ENCODE assay signal across 8 cellular contexts in the genomic region with DNA sequence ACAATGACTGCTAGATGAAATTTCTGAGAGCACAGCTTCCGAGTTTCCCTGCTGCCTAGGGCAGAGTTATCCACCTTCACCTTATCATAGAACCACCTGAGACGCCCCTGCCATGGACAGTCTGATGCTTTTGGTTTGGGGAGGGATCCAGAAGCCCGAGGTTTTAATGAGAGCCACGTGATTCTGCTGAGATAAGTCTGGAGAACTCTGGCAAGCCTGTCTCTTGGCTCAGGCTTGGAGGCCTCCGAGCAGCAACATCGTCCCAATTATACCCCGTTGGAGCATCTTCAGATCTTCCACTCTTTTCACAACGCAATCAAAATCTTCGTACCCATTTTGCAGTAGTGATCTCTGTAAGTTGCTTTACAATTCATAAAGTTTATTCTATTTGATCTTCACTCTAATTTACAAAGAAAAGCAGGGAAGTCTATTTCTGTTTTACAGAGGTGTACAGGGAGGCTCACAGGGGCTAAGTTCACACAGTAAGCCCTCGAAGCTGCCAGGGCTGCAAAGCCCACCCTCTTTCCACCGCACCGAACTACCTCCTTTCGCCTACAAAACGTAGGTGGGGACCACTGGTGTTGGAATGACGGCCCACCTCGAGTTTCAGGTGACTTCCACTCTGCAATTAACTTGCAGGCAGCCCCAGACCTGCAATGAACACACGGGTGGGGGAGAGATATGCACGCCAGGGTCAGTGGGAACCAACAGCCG. TPM values are rescaled to one million over a fixed set of nuclear protein-coding genes. Genes with fewer than 3 reads are reported as not detected.
DNase-seq lines count a peak whose midpoint lies in the region; FAIRE-seq and TF ChIP-seq lines count a peak whose summit lies in the region.

No MANE protein-coding gene starts in this region.

- H3K27ac ChIP-seq in OCI-LY1 (ENCODE audit: low read depth, low read length, poor library complexity, severe bottlenecking) = no peak overlapping the region
- H3K27ac ChIP-seq in endothelial cell of umbilical vein (ENCODE audit: insufficient read depth, low read depth, low read length) = no peak overlapping the region

- no peaks in the 10 kb centered on the region for H3K36me3 ChIP-seq in OCI-LY1 (ENCODE audit: insufficient read depth, low read length)
- no peaks in the 10 kb centered on the region for H3K36me3 ChIP-seq in endothelial cell of umbilical vein (ENCODE audit: control insufficient read depth in 2 of 2, extremely low read depth in 1 of 2, insufficient read depth in 2 of 2, low read length in 2 of 2)

- H3K4me3 Mint-ChIP-seq in nephron progenitor cell = peak overlapping the region; percentile 95

- H3K9me1 ChIP-seq in endothelial cell of umbilical vein (replicated peaks; ENCODE audit: control insufficient read depth, extremely low read depth, insufficient read depth, low read length) = no peaks in the 10 kb centered on the region

- peaks cover 20% of the 10 kb centered on the region for H3K4me1 Mint-ChIP-seq in nephron progenitor cell

- H3K4me3 ChIP-seq in OCI-LY1 (ENCODE audit: low read depth, low read length, poor library complexity, severe bottlenecking) = peak overlapping the region; percentile 68
- peak overlapping the region in 2 of 3 experiments; percentile 46 to 82 for H3K4me3 ChIP-seq in endothelial cell of umbilical vein (replicated peaks in 1 of 3; ENCODE audit: insufficient read depth in 1 of 3, low read depth in 1 of 3, low read length in 3 of 3)

- H3K27ac Mint-ChIP-seq in nephron progenitor cell = no peak overlapping the region

- no peaks in the 10 kb centered on the region for H4K20me1 ChIP-seq in OCI-LY1 (ENCODE audit: insufficient read depth, low read length)
- no peaks in the 10 kb centered on the region for H4K20me1 ChIP-seq in endothelial cell of umbilical vein (replicated peaks; ENCODE audit: control insufficient read depth, extremely low read depth, insufficient read depth, low read length)

- H3K79me2 ChIP-seq in OCI-LY1 (ENCODE audit: insufficient read depth, low read length) = no peaks in the 10 kb centered on the region
- H3K79me2 ChIP-seq in endothelial cell of umbilical vein (ENCODE audit: control insufficient read depth, insufficient read depth, low read length) = no peaks in the 10 kb centered on the region

- peaks cover 24% of the 10 kb centered on the region for H3K9me3 Mint-ChIP-seq in nephron progenitor cell

- dilution Hi-C loops in endothelial cell of umbilical vein (cut with MboI; ENCODE audit: extremely low pct_ligation_motif_present, low sequenced_read_pairs) = no loop called here

- no peaks in the 10 kb centered on the region for H3K9me3 ChIP-seq in OCI-LY1 (ENCODE audit: low read length)
- H3K9me3 ChIP-seq in endothelial cell of umbilical vein (replicated peaks; ENCODE audit: control insufficient read depth, insufficient read depth, low read length) = no peaks in the 10 kb centered on the region

- POLR2A ChIA-PET in endothelial cell of umbilical vein (lab: Charles Lee) = no interaction called here

- intact Hi-C loops in endothelial cell of umbilical vein (cut with micrococcal nuclease) = loop anchor here (2.0 kb wide), 2 partner anchors 73 to 95 kb away; partner anchors contain the start of gene SERTAD4

- peak overlapping the region; percentile 60 for H3K9ac ChIP-seq in OCI-LY1 (ENCODE audit: low read length)
- peak overlapping the region; percentile 86 for H3K9ac ChIP-seq in endothelial cell of umbilical vein (replicated peaks; ENCODE audit: extremely low read depth, insufficient read depth, low read length)

- no peaks in the 10 kb centered on the region for H3F3A ChIP-seq in OCI-LY1 (ENCODE audit: insufficient read depth, low read length)

- no peak for TF ChIP-seq POLR2A in endothelial cell of umbilical vein (IDR thresholded peaks at IDR 0.05; ENCODE audit: low read depth, low read length)

- H3K27me3 Mint-ChIP-seq in nephron progenitor cell (ENCODE audit: low read depth, poor library complexity) = peaks cover 18% of the 10 kb centered on the region

- no peak for TF ChIP-seq CTCF in GM13977 (IDR thresholded peaks at IDR 0.05; ENCODE audit: extremely low read depth, insufficient read depth, missing control alignments)
- TF ChIP-seq CTCF in OCI-LY1 (IDR thresholded peaks at IDR 0.05; ENCODE audit: low read length) = no peak
- TF ChIP-seq CTCF in endothelial cell of umbilical vein (IDR thresholded peaks at IDR 0.05; ENCODE audit: extremely low read depth in 1 of 2, insufficient read depth in 1 of 2, low read depth in 1 of 2, low read length in 2 of 2) = no peak
- TF ChIP-seq CTCF in nephron progenitor cell (IDR thresholded peaks at IDR 0.05) = no peak

- H3K4me2 ChIP-seq in OCI-LY1 (ENCODE audit: low read length) (peak overlapping the region; percentile 95), endothelial cell of umbilical vein (ENCODE audit: insufficient read depth, low read length) (peak overlapping the region; percentile 92)

- in situ Hi-C loops in GM13977 (cut with MboI; ENCODE audit: low pct_unique_long_range_greater_than_20kb, low sequenced_read_pairs, unreplicated experiment) = no loop called here

- no peaks in the 10 kb centered on the region for H3K9me2 ChIP-seq in OCI-LY1 (ENCODE audit: low read depth, low read length)

- FAIRE-seq in endothelial cell of umbilical vein (lab: Jason Lieb, UNC) = no peak

- BruUV-seq in endothelial cell of umbilical vein (replicated peaks; lab: Mats Ljungman, UMichigan) = no TSS peak

- peak overlapping the region; percentile 91; the same call in 1 of the 2 replicates for H2AFZ ChIP-seq in OCI-LY1 (ENCODE audit: low read length)
- peak overlapping the region; percentile 98 for H2AFZ ChIP-seq in endothelial cell of umbilical vein (ENCODE audit: low read depth, low read length)

- H3K4me1 ChIP-seq in OCI-LY1 (ENCODE audit: insufficient read depth, low read length, severe bottlenecking) (peaks cover 5% of the 10 kb centered on the region), endothelial cell of umbilical vein (ENCODE audit: control insufficient read depth, extremely low read depth, insufficient read depth, low read length) (peaks cover 6% of the 10 kb centered on the region)

- DNase-seq in GM13977 (ENCODE audit: low spot score) (peak; percentile 14), endothelial cell of umbilical vein (ENCODE audit: low read depth, low spot score) (no peak), nephron progenitor cell (no peak), GOT3 (lab: John Stamatoyannopoulos, UW) (no peak), HPDE6-E6E7 (ENCODE audit: extremely low spot score) (no peak), GM03348 (ENCODE audit: low spot score) (no peak), AG08395 (ENCODE audit: low spot score) (no peak)

- CTCF ChIA-PET in endothelial cell of umbilical vein (lab: Charles Lee) = interaction anchor here (1.0 kb wide), 1 partner anchor 33 kb away, joined by 4 read pairs; no protein-coding TSS in a partner anchor

- H3K27me3 ChIP-seq in OCI-LY1 (ENCODE audit: insufficient read depth, low read length) = no peaks in the 10 kb centered on the region
- H3K27me3 ChIP-seq in endothelial cell of umbilical vein (ENCODE audit: control insufficient read depth in 2 of 2, insufficient read depth in 2 of 2, low read length in 2 of 2) = peaks cover 0 to 2% of the 10 kb centered on the region in 2 experiments

- no peaks in the 10 kb centered on the region for H3K36me3 Mint-ChIP-seq in nephron progenitor cell (ENCODE audit: low read depth)

TF ChIP-seq in endothelial cell of umbilical vein, 7 proteins besides CTCF, POLR2A, EP300 and RAD21:
- TF ChIP-seq MAX (IDR thresholded peaks at IDR 0.05; ENCODE audit: insufficient read depth, insufficient read length) = no peak
- TF ChIP-seq JUN (IDR thresholded peaks at IDR 0.05; ENCODE audit: borderline replicate concordance, insufficient read depth, insufficient read length, low read depth) = no peak
- TF ChIP-seq GATA2 (IDR thresholded peaks at IDR 0.05; ENCODE audit: insufficient read depth, insufficient read length, low read depth, low read length) = no peak
- TF ChIP-seq FOS (IDR thresholded peaks at IDR 0.05; ENCODE audit: borderline replicate concordance, insufficient read depth, low read length) = no peak
- TF ChIP-seq EZH2 (IDR thresholded peaks at IDR 0.05; ENCODE audit: borderline replicate concordance, low read depth, low read length, severe bottlenecking) = no peak
- no peak for TF ChIP-seq MYC (IDR thresholded peaks at IDR 0.05; ENCODE audit: low read depth, low read length)
- no peak for TF ChIP-seq POLR2AphosphoS5 (IDR thresholded peaks at IDR 0.05; ENCODE audit: insufficient read depth, low read depth, low read length)

RNA-seq across cellular contexts. Expression of gene HHAT, which starts 0.5 kb away (rescaled TPM):
- total RNA-seq in endothelial cell of umbilical vein = 2.4 TPM in 2 replicates
- polyA plus RNA-seq in endothelial cell of umbilical vein = 4.3 TPM in 2 replicates
- polyA plus RNA-seq in endothelial cell of umbilical vein (2011; cell fraction: cytosol; rRNA removed) = 2.0 and 2.6 TPM in 2 replicates
- 2.9 and 3.3 TPM in 2 replicates for polyA plus RNA-seq in endothelial cell of umbilical vein (2011; cell fraction: nucleus; rRNA removed)
- 1.0 and 1.2 TPM in 2 replicates for polyA plus RNA-seq in endothelial cell of umbilical vein (2012)
- polyA minus RNA-seq in endothelial cell of umbilical vein = 4.6 and 5.0 TPM in 2 replicates
- polyA minus RNA-seq in endothelial cell of umbilical vein (2011; cell fraction: cytosol; rRNA and poly(A)+ RNA removed) = not detected
- 9.8 and 11.1 TPM in 2 replicates for polyA minus RNA-seq in endothelial cell of umbilical vein (2011; cell fraction: nucleus; rRNA and poly(A)+ RNA removed)
